29 cellular contexts compared by ENCODE assay signal in the genomic region with DNA sequence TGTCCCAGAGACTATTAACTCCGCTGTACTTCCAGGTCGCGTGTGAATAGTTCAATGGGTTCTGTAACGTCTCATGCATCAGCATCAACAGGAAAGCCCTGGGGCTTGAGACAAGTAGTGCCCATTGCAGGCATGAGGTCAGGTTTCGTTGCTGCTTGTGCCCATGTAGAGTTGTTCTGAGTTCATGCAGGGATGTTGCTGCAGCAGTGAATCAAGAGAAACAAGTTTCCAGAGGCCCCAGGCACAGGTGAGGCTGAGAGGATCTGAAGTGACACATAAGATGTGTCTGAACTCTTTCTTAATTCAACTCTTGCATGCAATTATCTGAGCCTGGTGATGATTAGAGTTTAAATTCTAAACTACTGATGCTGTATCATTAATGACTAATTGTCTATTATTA. TPM values are rescaled to one million over a fixed set of nuclear protein-coding genes. Genes with fewer than 3 reads are reported as not detected.
"Had no signal": no experiment of that assay in that cellular context is flagged by ENCODE, and none has a peak within 500 bp of the region (broad histone marks: within the 10 kb centered on the region; RNA-seq: fewer than 3 reads in every experiment).

No MANE protein-coding gene starts in this region.

- H3K4me3 ChIP-seq: body of pancreas, cardiac muscle cell, colonic mucosa, esophagus squamous epithelium had no signal

- H3K27ac ChIP-seq: body of pancreas, cardiac muscle cell, colonic mucosa, esophagus squamous epithelium, WERI-Rb-1 had no signal

- H3K27me3 ChIP-seq: body of pancreas, colonic mucosa had no signal

- H3K36me3 ChIP-seq: cardiac muscle cell, colonic mucosa, esophagus squamous epithelium, WERI-Rb-1 had no signal

- FAIRE-seq: endometrium, endothelial cell of umbilical vein, frontal cortex had no signal

- DNase-seq: activated B cell treated with CpG ODN at 0.5 μM for 24 hours; activated CD4-positive, alpha-beta T cell treated with anti-CD3 and anti-CD28 coated beads for 48 hours; activated CD4-positive, alpha-beta T cell treated with anti-CD3 and anti-CD28 coated beads, Interleukin-2, amount 50 U/mL, for 1 hour; activated CD4-positive, alpha-beta T cell treated with anti-CD3 and anti-CD28 coated beads, Interleukin-2, amount 50 U/mL, for 48 hours; activated CD8-positive, alpha-beta memory T cell treated with anti-CD3 and anti-CD28 coated beads for 24 hours; activated CD8-positive, alpha-beta T cell treated with anti-CD3 and anti-CD28 coated beads for 36 hours; activated effector memory CD4-positive, alpha-beta T cell treated with Interleukin-2 at 50 U/mL for 16 hours; activated gamma-delta T cell treated with Interleukin-2 at 50 U/mL for 16 hours; activated naive CD4-positive, alpha-beta T cell treated with anti-CD3 and anti-CD28 coated beads, Interleukin-2, amount 50 U/mL, for 16 hours; activated naive CD4-positive, alpha-beta T cell treated with Interleukin-2 at 50 U/mL for 16 hours; activated T-cell treated with anti-CD3 and anti-CD28 coated beads, Interleukin-2, amount 50 U/mL, for 4 hours; amniotic stem cell; anterior cingulate cortex; body of pancreas; central memory CD4-positive, alpha-beta T cell; cerebellar nuclear complex; colonic mucosa; effector CD8-positive, alpha-beta T cell; erythroblast; esophagus squamous epithelium; head of caudate nucleus; T-helper 1 cell; T-helper 17 cell; T1000; WERI-Rb-1 had no signal

- H3K4me1 ChIP-seq: colonic mucosa had no signal

- H3K9me3 ChIP-seq: colonic mucosa, esophagus squamous epithelium had no signal

RNA-seq across cellular contexts. Expression of a gene that starts 16.3 kb away (rescaled TPM):
- total RNA-seq: body of pancreas, cardiac muscle cell, endothelial cell of umbilical vein had no signal

RNA-seq across cellular contexts. Expression of a gene that starts 37.7 kb away (rescaled TPM):
- total RNA-seq: endothelial cell of umbilical vein, frontal cortex had no signal
- polyA plus RNA-seq: cardiac muscle cell had no signal
